In genomic region chr3:57080171-57080570, GRCh38 we compare ENCODE assay signal across 12 cellular contexts. TPM values are rescaled to one million over a fixed set of nuclear protein-coding genes. Genes with fewer than 3 reads are reported as not detected.
A peak's percentile ranks its signal among the peaks of the same experiment; 100 is the strongest.
DNase-seq lines count a peak whose midpoint lies in the region; ATAC-seq, FAIRE-seq and TF ChIP-seq lines count a peak whose summit lies in the region.
"Had no signal": no experiment of that assay in that cellular context is flagged by ENCODE, and none has a peak within 500 bp of the region (broad histone marks: within the 10 kb centered on the region; RNA-seq: fewer than 3 reads in every experiment).

No MANE protein-coding gene starts in this region.

- no peaks in the 10 kb centered on the region for H3K9me3 Mint-ChIP-seq in CD4-positive, alpha-beta T cell
- no peaks in the 10 kb centered on the region for H3K9me3 Mint-ChIP-seq in WTC11

- H3K27me3 ChIP-seq in CD4-positive, alpha-beta T cell (ENCODE audit: control insufficient read depth, insufficient read depth, low read length) = peaks cover 55% of the 10 kb centered on the region
- H3K27me3 ChIP-seq: MG63 had no signal

- peaks cover 7% of the 10 kb centered on the region for H3K4me1 Mint-ChIP-seq in CD4-positive, alpha-beta T cell (ENCODE audit: low read depth)
- peaks cover 18% of the 10 kb centered on the region for H3K4me1 Mint-ChIP-seq in WTC11

- H3K4me1 ChIP-seq in kidney (ENCODE audit: control insufficient read depth in 1 of 2, insufficient read depth in 1 of 2, low read depth in 1 of 2, low read length in 2 of 2) = peaks cover 10% of the 10 kb centered on the region in 2 donors

- H3K4me3 Mint-ChIP-seq in CD4-positive, alpha-beta T cell = peak overlapping the region; percentile 84
- peak overlapping the region; percentile 67 for H3K4me3 Mint-ChIP-seq in WTC11

- no peaks in the 10 kb centered on the region for H3K9me3 ChIP-seq in CD4-positive, alpha-beta T cell (ENCODE audit: control insufficient read depth, low read length)
- no peaks in the 10 kb centered on the region for H3K9me3 ChIP-seq in kidney (ENCODE audit: control insufficient read depth in 1 of 2, low read length in 2 of 2)
- H3K9me3 ChIP-seq: MG63 had no signal

- no peak for DNase-seq in CD4-positive, alpha-beta T cell
- DNase-seq in DMS79 treated with DMSO at 0.1 percent for 48 hours (lab: John Stamatoyannopoulos, UW) (peak; percentile 19), WTC11 (ENCODE audit: low spot score) (no peak), kidney (peak; percentile 32)
- DNase-seq: activated effector memory CD4-positive, alpha-beta T cell treated with Interleukin-2 at 50 U/mL for 16 hours; NCI-H345 had no signal

- H3K4me3 ChIP-seq in kidney (ENCODE audit: low read length in 2 of 2) = no peak overlapping the region

- H3K27me3 Mint-ChIP-seq in CD4-positive, alpha-beta T cell = peaks cover 60% of the 10 kb centered on the region
- H3K27me3 Mint-ChIP-seq in WTC11 (ENCODE audit: low read depth) = peaks cover 35% of the 10 kb centered on the region

- H3K27ac ChIP-seq in CD4-positive, alpha-beta T cell (ENCODE audit: low read depth, low read length) = no peak overlapping the region
- no peak overlapping the region for H3K27ac ChIP-seq in kidney (ENCODE audit: low read depth in 2 of 2, low read length in 2 of 2)
- H3K27ac ChIP-seq: HL-60 had no signal

- CTCF ChIA-PET in CD4-positive, alpha-beta T cell (lab: Charles Lee) = interaction anchor here (1.4 kb wide), 1 partner anchor 20 kb away, joined by 4 read pairs; no protein-coding TSS in a partner anchor
- CTCF ChIA-PET in WTC11 (lab: Charles Lee) = interaction anchor here (0.5 to 1.6 kb wide), 7 partner anchors 9 to 671 kb away, joined by 3 to 4 read pairs (median 3); partner anchors contain the start of gene SPATA12

- no peak overlapping the region for H3K9ac ChIP-seq in kidney (ENCODE audit: low read length in 2 of 2)

- no peak for TF ChIP-seq CTCF in CD4-positive, alpha-beta T cell (IDR thresholded peaks at IDR 0.05)
- TF ChIP-seq CTCF in WTC11 (IDR thresholded peaks at IDR 0.05) (no peak), kidney (IDR thresholded peaks at IDR 0.05; ENCODE audit: borderline replicate concordance, extremely low read depth, insufficient read depth) (no peak)

- intact Hi-C loops in CD4-positive, alpha-beta T cell (cut with DNase I, micrococcal nuclease) = no loop called here
- intact Hi-C loops in kidney (cut with DNase I) = no loop called here

- no peaks in the 10 kb centered on the region for H3K36me3 ChIP-seq in kidney (ENCODE audit: control insufficient read depth in 1 of 2, insufficient read depth in 2 of 2, low read length in 2 of 2)
- H3K36me3 ChIP-seq: MG63 had no signal

- no peak overlapping the region for H3K27ac Mint-ChIP-seq in CD4-positive, alpha-beta T cell
- no peak overlapping the region for H3K27ac Mint-ChIP-seq in WTC11

- H3K36me3 Mint-ChIP-seq in CD4-positive, alpha-beta T cell (ENCODE audit: low read depth) = no peaks in the 10 kb centered on the region
- H3K36me3 Mint-ChIP-seq in WTC11 = no peaks in the 10 kb centered on the region

- POLR2A ChIA-PET in CD4-positive, alpha-beta T cell (lab: Charles Lee) = no interaction called here
- POLR2A ChIA-PET in WTC11 (lab: Charles Lee) = no interaction called here

- FAIRE-seq in kidney (lab: Jason Lieb, UNC) = no peak

- no peak for ATAC-seq in CD4-positive, alpha-beta T cell (ENCODE audit: poor library complexity)
- ATAC-seq in WTC11 (no peak), GM19023 (IDR thresholded peaks at IDR 0.05; ENCODE audit: unreplicated experiment) (no peak), HG03097 (IDR thresholded peaks at IDR 0.05; ENCODE audit: low FRiP score, unreplicated experiment) (no peak), HG02759 (IDR thresholded peaks at IDR 0.05; ENCODE audit: unreplicated experiment) (no peak)

TF ChIP-seq in WTC11, 78 proteins besides CTCF, POLR2A, EP300 and RAD21:
- TF ChIP-seq PRDM15 (CRISPR knock-in tag; IDR thresholded peaks at IDR 0.05) (no peak), HMGXB4 (CRISPR knock-in tag; IDR thresholded peaks at IDR 0.05) (no peak)
TF ChIP-seq in WTC11: peak in this region for 0.

RNA-seq across cellular contexts. Expression of gene SPATA12, which starts 19.7 kb away (rescaled TPM):
- total RNA-seq in CD4-positive, alpha-beta T cell = not detected
- total RNA-seq in WTC11 (2021) (0.18 to 0.39 TPM (median 0.37 TPM) in 3 replicates), kidney (not detected)
- polyA plus RNA-seq in kidney (ENCODE audit: insufficient read depth, low read depth, low replicate concordance) = not detected
- total RNA-seq: temporal lobe had no signal

Comparison
In these comparisons a context has a peak if more than half of its experiments do, and no peak if none do; other contexts are left out.
1. DNase-seq: peak in DMS79 treated with DMSO at 0.1 percent for 48 hours (single experiment) and kidney (single experiment); none in CD4-positive, alpha-beta T cell (0 of 10) and WTC11 (single experiment).